Comparison of ENCODE assay signal across 4 cellular contexts in genomic region chr16:742905-743304, GRCh38. TPM values are rescaled to one million over a fixed set of nuclear protein-coding genes. Genes with fewer than 3 reads are reported as not detected.
"Had no signal": no experiment of that assay in that cellular context is flagged by ENCODE, and none has a peak within 500 bp of the region (broad histone marks: within the 10 kb centered on the region; RNA-seq: fewer than 3 reads in every experiment).

No MANE protein-coding gene starts in this region.

RNA-seq across cellular contexts. Expression of gene MSLN, which starts 17.6 kb away (rescaled TPM):
- total RNA-seq: RPMI7951, SJCRH30, SJSA1, SK-MEL-5 had no signal
